ENCODE assay signal across 28 cellular contexts in genomic region chr2:222532315-222532714, GRCh38.
"Had no signal": no experiment of that assay in that cellular context is flagged by ENCODE, and none has a peak within 500 bp of the region (broad histone marks: within the 10 kb centered on the region; RNA-seq: fewer than 3 reads in every experiment).

No MANE protein-coding gene starts in this region.

- H3K4me2 ChIP-seq: hepatocyte had no signal

- H3K27ac ChIP-seq: ascending aorta, gastroesophageal sphincter, hepatocyte, ovary, right lobe of liver, upper lobe of right lung, VCaP had no signal

- H3K27me3 Mint-ChIP-seq: activated CD4-positive, alpha-beta memory T cell treated with anti-CD3 and anti-CD28 coated beads for 36 hours; progenitor cell of endocrine pancreas had no signal

- H2AFZ ChIP-seq: hepatocyte had no signal

- H3K9me3 Mint-ChIP-seq: activated CD4-positive, alpha-beta memory T cell treated with anti-CD3 and anti-CD28 coated beads for 36 hours; activated naive CD4-positive, alpha-beta T cell treated with anti-CD3 and anti-CD28 coated beads, Interleukin-2, amount 10 ng/mL, durations not matched to agents 7 days and 5 days; activated naive CD8-positive, alpha-beta T cell treated with anti-CD3 and anti-CD28 coated beads, Interleukin-2, amount 10 ng/mL, durations not matched to agents 7 days and 5 days; activated T-cell treated with anti-CD3 and anti-CD28 coated beads, Interleukin-2, amount 50 U/mL, for 24 hours; stimulated activated naive CD8-positive, alpha-beta T cell treated with anti-CD3 and anti-CD28 coated beads, Interleukin-15, Interleukin-2, amounts not matched to agents 100 ng/mL and 50 ng/mL, for 24 hours; T-helper 2 cell treated with Interferon-gamma antibody and Interleukin-4, amounts not matched to agents 5 μg/mL and 100 μg/mL, for 36 hours had no signal

- DNase-seq: activated CD4-positive, alpha-beta memory T cell treated with anti-CD3 and anti-CD28 coated beads for 36 hours; activated CD4-positive, alpha-beta T cell treated with anti-CD3 and anti-CD28 coated beads for 48 hours; activated CD8-positive, alpha-beta memory T cell treated with anti-CD3 and anti-CD28 coated beads, Interleukin-2, amount 50 U/mL, for 48 hours; activated gamma-delta T cell; activated naive CD4-positive, alpha-beta T cell treated with anti-CD3 and anti-CD28 coated beads, Interleukin-2, amount 10 ng/mL, durations not matched to agents 7 days and 5 days; activated naive CD8-positive, alpha-beta T cell treated with anti-CD3 and anti-CD28 coated beads, Interleukin-2, amount 10 ng/mL, durations not matched to agents 7 days and 5 days; activated T-cell treated with anti-CD3 and anti-CD28 coated beads, Interleukin-2, amount 50 U/mL, for 24 hours; caudate nucleus; islet precursor cell; left cardiac atrium; left ventricle myocardium superior; naive B cell; ovary; right lobe of liver; stimulated activated CD4-positive, alpha-beta T cell treated with anti-CD3 and anti-CD28 coated beads, Interleukin-4, amount 100 ng/mL, for 1 hour; T-helper 1 cell; upper lobe of right lung had no signal

- H3K36me3 ChIP-seq: ascending aorta, gastroesophageal sphincter, ovary, right lobe of liver, upper lobe of right lung had no signal

- ATAC-seq: activated CD4-positive, CD25-positive, alpha-beta regulatory T cell treated with anti-CD3 and anti-CD28 coated beads, Interleukin-2, amount 50 U/mL, for 24 hours; gastroesophageal sphincter; left cardiac atrium; left ventricle myocardium superior; right lobe of liver; upper lobe of right lung had no signal

- FAIRE-seq: endothelial cell of umbilical vein had no signal

- H3K79me2 ChIP-seq: hepatocyte had no signal

- H3K36me3 Mint-ChIP-seq: activated naive CD4-positive, alpha-beta T cell treated with anti-CD3 and anti-CD28 coated beads, Interleukin-2, amount 10 ng/mL, durations not matched to agents 7 days and 5 days; activated naive CD8-positive, alpha-beta T cell treated with anti-CD3 and anti-CD28 coated beads, Interleukin-2, amount 10 ng/mL, durations not matched to agents 7 days and 5 days; brain; mesothelial cell of epicardium; naive B cell had no signal

- H3K9me3 ChIP-seq: ascending aorta, ovary, right lobe of liver, upper lobe of right lung had no signal

- H3K27me3 ChIP-seq: ascending aorta, gastroesophageal sphincter, hepatocyte, ovary, right lobe of liver, upper lobe of right lung had no signal

- H3K4me3 Mint-ChIP-seq: activated CD4-positive, alpha-beta memory T cell treated with anti-CD3 and anti-CD28 coated beads for 36 hours; activated naive CD4-positive, alpha-beta T cell treated with anti-CD3 and anti-CD28 coated beads, Interleukin-2, amount 10 ng/mL, durations not matched to agents 7 days and 5 days; activated naive CD8-positive, alpha-beta T cell treated with anti-CD3 and anti-CD28 coated beads, Interleukin-2, amount 10 ng/mL, durations not matched to agents 7 days and 5 days; activated T-cell treated with anti-CD3 and anti-CD28 coated beads, Interleukin-2, amount 50 U/mL, for 24 hours; brain; mesothelial cell of epicardium; naive B cell; stimulated activated naive CD8-positive, alpha-beta T cell treated with anti-CD3 and anti-CD28 coated beads, Interleukin-15, Interleukin-2, amounts not matched to agents 100 ng/mL and 50 ng/mL, for 24 hours; T-helper 2 cell treated with Interferon-gamma antibody and Interleukin-4, amounts not matched to agents 5 μg/mL and 100 μg/mL, for 36 hours had no signal

- H3K4me1 ChIP-seq: ascending aorta, gastroesophageal sphincter, right lobe of liver, upper lobe of right lung had no signal

- H3K4me3 ChIP-seq: ascending aorta, gastroesophageal sphincter, hepatocyte, ovary, right lobe of liver, upper lobe of right lung had no signal

- H3K27ac Mint-ChIP-seq: activated CD4-positive, alpha-beta memory T cell treated with anti-CD3 and anti-CD28 coated beads for 36 hours; activated naive CD4-positive, alpha-beta T cell treated with anti-CD3 and anti-CD28 coated beads, Interleukin-2, amount 10 ng/mL, durations not matched to agents 7 days and 5 days; activated naive CD8-positive, alpha-beta T cell treated with anti-CD3 and anti-CD28 coated beads, Interleukin-2, amount 10 ng/mL, durations not matched to agents 7 days and 5 days; activated T-cell treated with anti-CD3 and anti-CD28 coated beads, Interleukin-2, amount 50 U/mL, for 24 hours; brain; mesothelial cell of epicardium; naive B cell; progenitor cell of endocrine pancreas; stimulated activated naive CD8-positive, alpha-beta T cell treated with anti-CD3 and anti-CD28 coated beads, Interleukin-15, Interleukin-2, amounts not matched to agents 100 ng/mL and 50 ng/mL, for 24 hours; T-helper 2 cell treated with Interferon-gamma antibody and Interleukin-4, amounts not matched to agents 5 μg/mL and 100 μg/mL, for 36 hours had no signal

- H3K4me1 Mint-ChIP-seq: activated naive CD4-positive, alpha-beta T cell treated with anti-CD3 and anti-CD28 coated beads, Interleukin-2, amount 10 ng/mL, durations not matched to agents 7 days and 5 days; activated naive CD8-positive, alpha-beta T cell treated with anti-CD3 and anti-CD28 coated beads, Interleukin-2, amount 10 ng/mL, durations not matched to agents 7 days and 5 days; brain; naive B cell had no signal
